Comparison of ENCODE assay signal across 11 cellular contexts in genomic region chr5:34717426-34718327, GRCh38.
DNase-seq lines count a peak whose midpoint lies in the region; ATAC-seq, FAIRE-seq and TF ChIP-seq lines count a peak whose summit lies in the region.
"Had no signal": no experiment of that assay in that cellular context is flagged by ENCODE, and none has a peak within 500 bp of the region (broad histone marks: within the 10 kb centered on the region; RNA-seq: fewer than 3 reads in every experiment).

No MANE protein-coding gene starts in this region.

- H3K4me1 ChIP-seq in cardiac muscle cell (ENCODE audit: low read depth) (no peaks in the 10 kb centered on the region), right atrium auricular region (no peaks in the 10 kb centered on the region), H1 (replicated peaks in 1 of 4; ENCODE audit: control insufficient read depth in 3 of 4, insufficient read depth in 4 of 4, low read length in 3 of 4) (peaks cover 13 to 34% (median 22%) of the 10 kb centered on the region in 4 experiments; a peak in 6 of 7 replicates), left lung (peaks cover 0 to 7% of the 10 kb centered on the region in 2 donors), aorta (ENCODE audit: control insufficient read depth in 1 of 2, insufficient read depth in 2 of 2, low read length in 2 of 2) (peaks cover 0 to 3% of the 10 kb centered on the region in 2 donors)

- WGBS in H1 (ENCODE audit: extremely low coverage in 1 of 2, insufficient coverage in 1 of 2, insufficient read length in 1 of 2, insufficient replicate concordance in 2 of 2, low coverage in 1 of 2, low lambda C conversion rate in 2 of 2, missing lambda C conversion rate in 1 of 2), 2 experiments = 50% methylated on average over 9 of the region's 9 CpGs; no CpG with 5 or more reads in 1 of the 2 experiments
- WGBS in aorta, 2 donors = 15 to 19% methylated on average over 9 of the region's 9 CpGs

- intact Hi-C loops in left lung (cut with DNase I) = no loop called here
- intact Hi-C loops in aorta (cut with DNase I) = loop anchor here in 1 of 2 donors (5.0 kb wide), 2 partner anchors 40 to 60 kb away; partner anchors contain the start of gene RAI14

- TF ChIP-seq CTCF in cardiac muscle cell (IDR thresholded peaks at IDR 0.05; ENCODE audit: low read depth, low read length) (no peak), right atrium auricular region (IDR thresholded peaks at IDR 0.05) (no peak), H1 (IDR thresholded peaks at IDR 0.05; ENCODE audit: control extremely low read depth in 1 of 3, insufficient read depth in 1 of 3, low read depth in 1 of 3, low read length in 3 of 3) (no peak), left lung (IDR thresholded peaks at IDR 0.05) (no peak)

- peak overlapping the region; percentile 75 for H2BK5ac ChIP-seq in H1 (ENCODE audit: low read depth, low read length)

- TF ChIP-seq POLR2A in H1 (IDR thresholded peaks at IDR 0.05; ENCODE audit: control extremely low read depth in 1 of 2, low read depth in 2 of 2, low read length in 2 of 2) = peak in 1 of 2 experiments; percentile 51; a peak in 1 of 3 replicates

- no peak overlapping the region for H2BK15ac ChIP-seq in H1 (ENCODE audit: low read length)

- peak overlapping the region; percentile 27 for H4K5ac ChIP-seq in H1 (ENCODE audit: insufficient read length, low read depth, low read length)

- no peak overlapping the region for H3K27ac Mint-ChIP-seq in activated naive CD8-positive, alpha-beta T cell treated with anti-CD3 and anti-CD28 coated beads, Interleukin-2, amount 50 U/mL, for 24 hours
- H3K27ac Mint-ChIP-seq: B cell had no signal

- CTCF ChIA-PET in H1 (lab: Charles Lee; ENCODE audit: partially characterized antibody) = interaction anchor here (0.6 to 1.8 kb wide), 7 partner anchors 8 to 232 kb away, joined by 3 to 5 read pairs (median 3); no protein-coding TSS in a partner anchor

- peaks cover 12% of the 10 kb centered on the region for H3K27me3 Mint-ChIP-seq in activated naive CD8-positive, alpha-beta T cell treated with anti-CD3 and anti-CD28 coated beads, Interleukin-2, amount 50 U/mL, for 24 hours

- H2AK5ac ChIP-seq in H1 (ENCODE audit: low read depth, low read length) = no peak overlapping the region; the same call in 1 of the 2 replicates

- no peak overlapping the region for H3K4ac ChIP-seq in H1 (replicated peaks; ENCODE audit: insufficient read length, low read depth, low read length)

- H3K9me3 Mint-ChIP-seq in activated naive CD8-positive, alpha-beta T cell treated with anti-CD3 and anti-CD28 coated beads, Interleukin-2, amount 50 U/mL, for 24 hours = no peaks in the 10 kb centered on the region

- POLR2A ChIA-PET in H1 (lab: Charles Lee; ENCODE audit: partially characterized antibody) = interaction anchor here (1.0 to 2.8 kb wide), 8 partner anchors 9 to 68 kb away, joined by 3 to 13 read pairs (median 5); no protein-coding TSS in a partner anchor

- H3K27me3 ChIP-seq in cardiac muscle cell (no peaks in the 10 kb centered on the region), right atrium auricular region (no peaks in the 10 kb centered on the region), H1 (replicated peaks in 1 of 4; ENCODE audit: control insufficient read depth in 3 of 4, extremely low read depth in 1 of 4, insufficient read depth in 3 of 4, low read length in 3 of 4) (no peaks in the 10 kb centered on the region), left lung (no peaks in the 10 kb centered on the region), aorta (ENCODE audit: control insufficient read depth in 1 of 2, insufficient read depth in 2 of 2, low read length in 1 of 2) (no peaks in the 10 kb centered on the region)

- H3K79me2 ChIP-seq in H1 (ENCODE audit: control insufficient read depth in 1 of 2, insufficient read depth in 2 of 2, low read length in 2 of 2) = peaks cover 3 to 92% of the 10 kb centered on the region in 2 experiments

- H4K91ac ChIP-seq in H1 (replicated peaks; ENCODE audit: insufficient read length, low read length) = peak overlapping the region; percentile 5

- no peaks in the 10 kb centered on the region for H3K36me3 ChIP-seq in cardiac muscle cell
- H3K36me3 ChIP-seq in right atrium auricular region = no peaks in the 10 kb centered on the region
- peaks cover 0 to 6% (median 0%) of the 10 kb centered on the region in 4 experiments; a peak in 2 of 8 replicates for H3K36me3 ChIP-seq in H1 (ENCODE audit: control insufficient read depth in 2 of 4, insufficient read depth in 4 of 4, low read length in 3 of 4)
- no peaks in the 10 kb centered on the region for H3K36me3 ChIP-seq in left lung
- peaks cover 0 to 3% of the 10 kb centered on the region in 2 donors for H3K36me3 ChIP-seq in aorta (ENCODE audit: control insufficient read depth in 1 of 2, insufficient read depth in 2 of 2, low read length in 1 of 2)

- H3K27ac ChIP-seq in cardiac muscle cell (no peak overlapping the region), right atrium auricular region (peak overlapping the region in 1 of 2 donors; percentile 40), H1 (ENCODE audit: low read depth, low read length) (peak overlapping the region; percentile 54; the same call in 1 of the 2 replicates), left lung (peak overlapping the region in 1 of 2 donors; percentile 4), aorta (ENCODE audit: low read depth in 1 of 2, low read length in 2 of 2) (peak overlapping the region; percentile 20 to 93)

- no peak overlapping the region for H3K4me3 ChIP-seq in cardiac muscle cell
- H3K4me3 ChIP-seq in right atrium auricular region = no peak overlapping the region
- peak overlapping the region in 1 of 4 experiments; percentile 15; a peak in 1 of 8 replicates for H3K4me3 ChIP-seq in H1 (ENCODE audit: extremely low read depth in 1 of 4, insufficient read depth in 2 of 4, low read depth in 3 of 4, low read length in 4 of 4)
- no peak overlapping the region for H3K4me3 ChIP-seq in left lung
- no peak overlapping the region for H3K4me3 ChIP-seq in aorta (ENCODE audit: low read length in 2 of 2)

- H3K4me1 Mint-ChIP-seq in activated naive CD8-positive, alpha-beta T cell treated with anti-CD3 and anti-CD28 coated beads, Interleukin-2, amount 50 U/mL, for 24 hours = peaks cover 2% of the 10 kb centered on the region
- H3K4me1 Mint-ChIP-seq: B cell had no signal

- no peak overlapping the region for H3K56ac ChIP-seq in H1 (replicated peaks; ENCODE audit: insufficient read length, low read depth, low read length)

- no peak overlapping the region for H3K14ac ChIP-seq in H1 (ENCODE audit: insufficient read length)

- peak overlapping the region; percentile 0 for H2BK120ac ChIP-seq in H1 (replicated peaks; ENCODE audit: low read depth, low read length)

- H3K4me3 Mint-ChIP-seq in activated naive CD8-positive, alpha-beta T cell treated with anti-CD3 and anti-CD28 coated beads, Interleukin-2, amount 50 U/mL, for 24 hours = no peak overlapping the region
- H3K4me3 Mint-ChIP-seq: B cell had no signal

- TF ChIP-seq RAD21 in H1 (IDR thresholded peaks at IDR 0.05 in 1 of 2, conservative IDR thresholded peaks at IDR 0.05 in 1 of 2; ENCODE audit: low read depth in 2 of 2, low read length in 2 of 2) = no peak

- H3K9ac ChIP-seq in H1 (replicated peaks in 1 of 4; ENCODE audit: extremely low read depth in 1 of 4, low read depth in 3 of 4, low read length in 3 of 4) = no peak overlapping the region

- H3K18ac ChIP-seq in H1 (ENCODE audit: extremely low read depth, low read length) = 0 out of 2 replicates have a peak overlapping the region, but pooled peaks have one; percentile 20

- no peaks in the 10 kb centered on the region for H3K23me2 ChIP-seq in H1 (ENCODE audit: low read depth, low read length)

- H3K36me3 Mint-ChIP-seq in activated naive CD8-positive, alpha-beta T cell treated with anti-CD3 and anti-CD28 coated beads, Interleukin-2, amount 50 U/mL, for 24 hours (ENCODE audit: low read depth) = no peaks in the 10 kb centered on the region

- DNase-seq in cardiac muscle cell (ENCODE audit: low read depth in 1 of 2, low spot score in 1 of 2) = peak; percentile 41 to 88
- no peak for DNase-seq in right atrium auricular region (ENCODE audit: low spot score)
- peak; percentile 44 to 63 for DNase-seq in H1 (ENCODE audit: low read depth in 1 of 2, low spot score in 2 of 2)
- DNase-seq in left lung = no peak
- DNase-seq in aorta = no peak
- DNase-seq in activated naive CD8-positive, alpha-beta T cell treated with anti-CD3 and anti-CD28 coated beads, Interleukin-2, amount 50 U/mL, for 24 hours = no peak
- DNase-seq: NCI-H510A treated with DMSO at 0.1 percent for 48 hours had no signal

- peak overlapping the region; percentile 2; the same call in 1 of the 2 replicates for H2BK12ac ChIP-seq in H1 (ENCODE audit: low read depth, low read length)

- no peak overlapping the region for H2AFZ ChIP-seq in H1 (ENCODE audit: low read length)

- FAIRE-seq in H1 (lab: Jason Lieb, UNC) = no peak
- FAIRE-seq: frontal cortex had no signal

- no peak overlapping the region for H4K8ac ChIP-seq in H1 (ENCODE audit: extremely low read depth, insufficient read depth, low read length)

- no peak overlapping the region for H3K23ac ChIP-seq in H1 (ENCODE audit: insufficient read length)

- ATAC-seq in left lung = peak; percentile 84
- ATAC-seq in aorta (ENCODE audit: low FRiP score) = peak; percentile 68
- ATAC-seq in activated naive CD8-positive, alpha-beta T cell treated with anti-CD3 and anti-CD28 coated beads, Interleukin-2, amount 50 U/mL, for 24 hours = no peak
- no peak for ATAC-seq in GM18511 (IDR thresholded peaks at IDR 0.05; ENCODE audit: unreplicated experiment)
- ATAC-seq in GM18498 (IDR thresholded peaks at IDR 0.05; ENCODE audit: unreplicated experiment) = no peak

- no peak for TF ChIP-seq EP300 in H1 (IDR thresholded peaks at IDR 0.05; ENCODE audit: borderline replicate concordance in 1 of 2, low read depth in 2 of 2, low read length in 2 of 2)

- H4K20me1 ChIP-seq in H1 (replicated peaks in 1 of 2; ENCODE audit: control insufficient read depth in 1 of 2, insufficient read depth in 2 of 2, low read length in 2 of 2) = peaks cover 2 to 5% of the 10 kb centered on the region in 2 experiments

- H3K79me1 ChIP-seq in H1 (ENCODE audit: low read depth, low read length) = peaks cover 3% of the 10 kb centered on the region; the same call in 1 of the 2 replicates

- no peaks in the 10 kb centered on the region for H3K9me3 ChIP-seq in cardiac muscle cell (ENCODE audit: low read depth)
- no peaks in the 10 kb centered on the region for H3K9me3 ChIP-seq in right atrium auricular region
- H3K9me3 ChIP-seq in H1 (ENCODE audit: insufficient read depth in 2 of 2, low read depth in 1 of 2, low read length in 1 of 2) = no peaks in the 10 kb centered on the region
- no peaks in the 10 kb centered on the region for H3K9me3 ChIP-seq in left lung
- H3K9me3 ChIP-seq in aorta (ENCODE audit: control insufficient read depth, low read length) = no peaks in the 10 kb centered on the region

- H2BK20ac ChIP-seq in H1 (ENCODE audit: low read length) = no peak overlapping the region; the same call in 1 of the 2 replicates

- H3K4me2 ChIP-seq in H1 (ENCODE audit: insufficient read depth in 1 of 2, low read depth in 2 of 2, low read length in 2 of 2) = peak overlapping the region; percentile 48 to 50

TF ChIP-seq in H1, 55 proteins besides CTCF, POLR2A, EP300 and RAD21 (continues in another document):
- TF ChIP-seq JUND (IDR thresholded peaks at IDR 0.05; ENCODE audit: low read length) (peak; percentile 69; the same call in 1 of the 2 replicates), SP4 (IDR thresholded peaks at IDR 0.05; ENCODE audit: low read length) (no peak), ASH2L (IDR thresholded peaks at IDR 0.05; ENCODE audit: low read length) (peak; percentile 58)

Comparison
In these comparisons a context has a peak if more than half of its experiments do, and no peak if none do; other contexts are left out.
1. DNase-seq: peak in cardiac muscle cell (2 of 2) and H1 (2 of 2); none in right atrium auricular region (single experiment), left lung (0 of 2), aorta (0 of 2) and activated naive CD8-positive, alpha-beta T cell treated with anti-CD3 and anti-CD28 coated beads, Interleukin-2, amount 50 U/mL, for 24 hours (single experiment).
2. ATAC-seq: peak in left lung (single experiment) and aorta (single experiment); none in activated naive CD8-positive, alpha-beta T cell treated with anti-CD3 and anti-CD28 coated beads, Interleukin-2, amount 50 U/mL, for 24 hours (single experiment), GM18511 (single experiment) and GM18498 (single experiment).